In the genomic region with DNA sequence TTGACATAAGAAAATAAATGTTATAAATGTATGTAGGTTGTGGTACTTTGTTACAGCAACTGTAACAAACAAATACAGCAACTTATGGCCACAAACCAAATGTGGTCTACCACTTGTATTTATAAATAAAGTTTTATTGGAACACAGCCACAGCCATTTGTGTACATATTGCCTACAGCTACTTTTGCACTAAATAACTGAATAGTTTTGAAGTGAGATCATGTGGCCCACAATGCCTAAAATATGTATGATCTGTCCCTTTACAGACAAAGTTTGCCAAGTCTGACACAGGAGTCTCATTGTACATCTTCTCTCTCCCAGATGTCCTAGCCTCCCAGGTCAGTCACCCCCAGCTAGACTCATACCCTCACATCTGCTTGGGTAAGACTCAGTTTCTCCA, we compare ENCODE assay signal across 18 cellular contexts.
"Had no signal": no experiment of that assay in that cellular context is flagged by ENCODE, and none has a peak within 500 bp of the region (broad histone marks: within the 10 kb centered on the region; RNA-seq: fewer than 3 reads in every experiment).

No MANE protein-coding gene starts in this region.

- H3K4me1 Mint-ChIP-seq: activated CD4-positive, alpha-beta memory T cell treated with anti-CD3 and anti-CD28 coated beads, Interleukin-2, amount 10 ng/mL, durations not matched to agents 7 days and 5 days; naive thymus-derived CD8-positive, alpha-beta T cell; stimulated activated naive CD8-positive, alpha-beta T cell treated with anti-CD3 and anti-CD28 coated beads, Interleukin-15, amount 100 ng/mL, for 72 hours had no signal

- H3K27ac Mint-ChIP-seq: activated CD4-positive, alpha-beta memory T cell treated with anti-CD3 and anti-CD28 coated beads, Interleukin-2, amount 10 ng/mL, durations not matched to agents 7 days and 5 days; activated naive CD8-positive, alpha-beta T cell; effector memory CD8-positive, alpha-beta T cell; naive thymus-derived CD8-positive, alpha-beta T cell; stimulated activated naive CD8-positive, alpha-beta T cell treated with anti-CD3 and anti-CD28 coated beads, Interleukin-15, amount 100 ng/mL, for 72 hours had no signal

- DNase-seq: activated CD4-positive, alpha-beta memory T cell treated with anti-CD3 and anti-CD28 coated beads, Interleukin-2, amount 10 ng/mL, durations not matched to agents 7 days and 5 days; activated gamma-delta T cell; activated T-cell treated with anti-CD3 and anti-CD28 coated beads, Interleukin-2, amount 50 U/mL, for 4 hours; amniotic stem cell; brain microvascular endothelial cell; dermis blood vessel endothelial cell; effector memory CD8-positive, alpha-beta T cell; left lung; mucosa of descending colon; naive thymus-derived CD8-positive, alpha-beta T cell; pancreas; stimulated activated CD4-positive, alpha-beta T cell treated with anti-CD3 and anti-CD28 coated beads, Interleukin-1b, Interleukin-23, amount 100 ng/mL, for 48 hours; stimulated activated naive CD8-positive, alpha-beta T cell treated with anti-CD3 and anti-CD28 coated beads, Interleukin-15, amount 100 ng/mL, for 72 hours; upper lobe of left lung had no signal

- H3K4me3 Mint-ChIP-seq: activated CD4-positive, alpha-beta memory T cell treated with anti-CD3 and anti-CD28 coated beads, Interleukin-2, amount 10 ng/mL, durations not matched to agents 7 days and 5 days; activated naive CD8-positive, alpha-beta T cell; activated T-cell treated with anti-CD3 and anti-CD28 coated beads, Interleukin-2, amount 50 U/mL, for 4 hours; effector memory CD8-positive, alpha-beta T cell; naive thymus-derived CD8-positive, alpha-beta T cell; stimulated activated naive CD8-positive, alpha-beta T cell treated with anti-CD3 and anti-CD28 coated beads, Interleukin-15, amount 100 ng/mL, for 72 hours had no signal

- ATAC-seq: activated T-cell treated with anti-CD3 and anti-CD28 coated beads, Interleukin-2, amount 50 U/mL, for 4 hours; effector memory CD8-positive, alpha-beta T cell; left lung; mucosa of descending colon; naive thymus-derived CD8-positive, alpha-beta T cell; pancreas; sciatic nerve; stimulated activated naive CD8-positive, alpha-beta T cell treated with anti-CD3 and anti-CD28 coated beads, Interleukin-15, amount 100 ng/mL, for 72 hours had no signal

- H3K4me3 ChIP-seq: hepatocyte, left lung, mucosa of descending colon, pancreas, upper lobe of left lung had no signal

- H3K27me3 Mint-ChIP-seq: activated CD4-positive, alpha-beta memory T cell treated with anti-CD3 and anti-CD28 coated beads, Interleukin-2, amount 10 ng/mL, durations not matched to agents 7 days and 5 days; activated naive CD8-positive, alpha-beta T cell; effector memory CD8-positive, alpha-beta T cell; naive thymus-derived CD8-positive, alpha-beta T cell; stimulated activated naive CD8-positive, alpha-beta T cell treated with anti-CD3 and anti-CD28 coated beads, Interleukin-15, amount 100 ng/mL, for 72 hours had no signal

- FAIRE-seq: keratinocyte, pancreas had no signal

- H3K36me3 Mint-ChIP-seq: activated naive CD8-positive, alpha-beta T cell; naive thymus-derived CD8-positive, alpha-beta T cell had no signal
